ENCODE assay signal across 8 cellular contexts in the genomic region with DNA sequence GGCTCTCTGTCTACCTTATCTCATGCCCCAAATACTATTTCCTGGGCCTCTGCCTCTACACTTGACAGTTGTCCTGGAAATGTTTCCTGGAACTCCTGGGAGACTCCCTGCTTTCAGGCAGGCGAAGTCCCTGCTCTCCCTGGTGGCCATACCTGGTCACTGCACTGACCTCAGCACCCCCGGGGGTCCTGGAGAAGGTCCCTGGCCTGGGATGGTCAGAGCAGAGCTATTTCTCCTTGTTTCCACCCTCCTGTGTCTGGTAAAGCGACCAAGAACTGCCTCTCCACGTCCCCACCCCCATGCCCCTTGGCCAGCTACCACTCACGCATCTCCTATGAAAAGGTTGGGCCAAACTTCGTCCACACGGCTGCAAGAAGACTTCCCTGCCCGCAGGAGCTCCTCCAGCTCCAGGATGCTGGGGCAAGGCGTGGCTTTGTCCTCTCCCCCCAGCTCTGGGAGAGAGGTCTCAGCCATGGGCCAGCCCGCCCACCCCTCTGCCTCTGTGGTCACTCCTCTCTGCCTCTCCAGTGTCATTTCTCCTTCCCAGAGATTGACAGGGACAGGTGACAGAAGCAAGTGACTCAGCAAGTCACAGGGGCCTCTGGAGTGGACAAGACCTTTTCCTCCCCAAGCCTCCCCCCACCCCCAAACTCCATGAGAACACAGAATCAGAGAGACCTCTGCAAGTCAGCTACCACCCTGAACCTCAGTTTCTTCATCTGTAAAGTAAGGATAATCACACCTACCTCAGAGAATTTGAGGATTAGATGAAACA. TPM values are rescaled to one million over a fixed set of nuclear protein-coding genes. Genes with fewer than 3 reads are reported as not detected.
A peak's percentile ranks its signal among the peaks of the same experiment; 100 is the strongest.
DNase-seq lines count a peak whose midpoint lies in the region; ATAC-seq, FAIRE-seq and TF ChIP-seq lines count a peak whose summit lies in the region.

No MANE protein-coding gene starts in this region.

- H3K36me3 ChIP-seq in pancreas, result no peaks in the 10 kb centered on the region

- H3K27me3 Mint-ChIP-seq in T-helper 2 cell treated with Interferon-gamma antibody and Interleukin-4, amounts not matched to agents 5 μg/mL and 100 μg/mL, for 36 hours (ENCODE audit: low read depth), result no peaks in the 10 kb centered on the region
- no peaks in the 10 kb centered on the region for H3K27me3 Mint-ChIP-seq in effector memory CD8-positive, alpha-beta T cell

- DNase-seq in T-helper 2 cell treated with Interferon-gamma antibody and Interleukin-4, amounts not matched to agents 5 μg/mL and 100 μg/mL, for 36 hours (ENCODE audit: low spot score), result no peak
- DNase-seq in T-helper 2 cell (no peak), NCI-H69 (lab: John Stamatoyannopoulos, UW) (peak; percentile 49), pancreas (peak in 2 of 6 donors; percentile 39 to 51), NAMALWA (ENCODE audit: low spot score) (no peak)
- no peak for DNase-seq in effector memory CD8-positive, alpha-beta T cell
- no peak for DNase-seq in stimulated activated CD4-positive, alpha-beta T cell treated with anti-CD3 and anti-CD28 coated beads, Interleukin-4, amount 100 ng/mL, for 24 hours

- no peak overlapping the region for H3K4me3 ChIP-seq in pancreas

- intact Hi-C loops in pancreas (cut with DNase I), result no loop called here

- H3K4me1 ChIP-seq in pancreas, result peaks cover 6 to 7% (median 6%) of the 10 kb centered on the region in 3 donors

- H3K27me3 ChIP-seq in pancreas, result no peaks in the 10 kb centered on the region

- no peak for ATAC-seq in effector memory CD8-positive, alpha-beta T cell (replicated peaks)
- peak in 1 of 4 donors; percentile 8 for ATAC-seq in pancreas
- no peak for ATAC-seq in HG02973 (IDR thresholded peaks at IDR 0.05; ENCODE audit: unreplicated experiment)

- H3K4me3 Mint-ChIP-seq in T-helper 2 cell treated with Interferon-gamma antibody and Interleukin-4, amounts not matched to agents 5 μg/mL and 100 μg/mL, for 36 hours, result peak overlapping the region; percentile 66
- H3K4me3 Mint-ChIP-seq in effector memory CD8-positive, alpha-beta T cell, result peak overlapping the region in 1 of 2 donors; percentile 94

- no peak overlapping the region for H3K27ac Mint-ChIP-seq in T-helper 2 cell treated with Interferon-gamma antibody and Interleukin-4, amounts not matched to agents 5 μg/mL and 100 μg/mL, for 36 hours
- H3K27ac Mint-ChIP-seq in effector memory CD8-positive, alpha-beta T cell, result peak overlapping the region; percentile 90 to 95

- no peaks in the 10 kb centered on the region for H3K9me3 ChIP-seq in pancreas

- no peaks in the 10 kb centered on the region for H3K36me3 Mint-ChIP-seq in T-helper 2 cell treated with Interferon-gamma antibody and Interleukin-4, amounts not matched to agents 5 μg/mL and 100 μg/mL, for 36 hours (ENCODE audit: low read depth)
- H3K36me3 Mint-ChIP-seq in effector memory CD8-positive, alpha-beta T cell (ENCODE audit: insufficient read depth), result peaks cover 26% of the 10 kb centered on the region

- FAIRE-seq in pancreas (lab: Jason Lieb, UNC), result no peak

- peak overlapping the region in 3 of 4 donors; percentile 0 to 23 (median 16) for H3K27ac ChIP-seq in pancreas

- peaks cover 30% of the 10 kb centered on the region for H3K4me1 Mint-ChIP-seq in T-helper 2 cell treated with Interferon-gamma antibody and Interleukin-4, amounts not matched to agents 5 μg/mL and 100 μg/mL, for 36 hours (ENCODE audit: low read depth)
- peaks cover 31 to 33% of the 10 kb centered on the region in 2 donors for H3K4me1 Mint-ChIP-seq in effector memory CD8-positive, alpha-beta T cell (ENCODE audit: low read depth in 2 of 2)

- TF ChIP-seq CTCF in pancreas (IDR thresholded peaks at IDR 0.05), result peak; percentile 19 to 47 (median 36)

- 55 to 56% methylated on average over 10 of the region's 10 CpGs for WGBS in pancreas, 2 donors

- no peaks in the 10 kb centered on the region for H3K9me3 Mint-ChIP-seq in T-helper 2 cell treated with Interferon-gamma antibody and Interleukin-4, amounts not matched to agents 5 μg/mL and 100 μg/mL, for 36 hours
- no peaks in the 10 kb centered on the region for H3K9me3 Mint-ChIP-seq in effector memory CD8-positive, alpha-beta T cell

RNA-seq across cellular contexts. Expression of a gene that starts 2.6 kb away (rescaled TPM):
- total RNA-seq in pancreas, result 10 to 100 TPM in 1 of 6 donors, 1 to 10 TPM in 5; 5.1 to 10.1 (median 6.4) TPM
- polyA plus RNA-seq in pancreas, result 1 to 10 TPM; 2.1 to 4.4 TPM
